1 cellular context compared by ENCODE assay signal in genomic region chr20:61482425-61482887, GRCh38.
TF ChIP-seq lines count a peak whose summit lies in the region.

No MANE protein-coding gene starts in this region.

TF ChIP-seq in H1, 55 proteins besides CTCF, POLR2A, EP300 and RAD21 (continued from another document):
- peak; percentile 59; the same call in 1 of the 2 replicates for TF ChIP-seq USF2 (IDR thresholded peaks at IDR 0.05; ENCODE audit: low read length)
